ENCODE assay signal across 8 cellular contexts in genomic region chr9:34988218-34989055, GRCh38. TPM values are rescaled to one million over a fixed set of nuclear protein-coding genes. Genes with fewer than 3 reads are reported as not detected.
A peak's percentile ranks its signal among the peaks of the same experiment; 100 is the strongest.
DNase-seq lines count a peak whose midpoint lies in the region; ATAC-seq, FAIRE-seq and TF ChIP-seq lines count a peak whose summit lies in the region.

No MANE protein-coding gene starts in this region.

- H3K27ac ChIP-seq in DOHH2 (ENCODE audit: low read depth, low read length) (no peak overlapping the region), astrocyte (ENCODE audit: low read depth, low read length) (peak overlapping the region; percentile 77), skeletal muscle tissue (ENCODE audit: low read depth, low read length) (peak overlapping the region; percentile 100)

- H3K4me1 ChIP-seq in DOHH2 (ENCODE audit: control insufficient read depth, low read length): peaks cover 36% of the 10 kb centered on the region
- H3K4me1 ChIP-seq in astrocyte (ENCODE audit: insufficient read depth, low read length): peaks cover 37% of the 10 kb centered on the region
- H3K4me1 ChIP-seq in iPS-15b (ENCODE audit: control insufficient read depth, insufficient read depth, low read length): peaks cover 28% of the 10 kb centered on the region
- peaks cover 30 to 38% (median 38%) of the 10 kb centered on the region in 3 donors for H3K4me1 ChIP-seq in skeletal muscle tissue (ENCODE audit: control insufficient read depth in 3 of 3, insufficient read depth in 3 of 3, low read length in 3 of 3)

- TF ChIP-seq CTCF in DOHH2 (IDR thresholded peaks at IDR 0.05; ENCODE audit: low read depth, low read length, poor library complexity, severe bottlenecking) (no peak), astrocyte (IDR thresholded peaks at IDR 0.05; ENCODE audit: insufficient read depth, low read depth, low read length) (no peak)

- H3K9me3 Mint-ChIP-seq in astrocyte (ENCODE audit: unreplicated experiment): no peaks in the 10 kb centered on the region

- H3K4me2 ChIP-seq in DOHH2 (ENCODE audit: low read length) (peak overlapping the region; percentile 93), astrocyte (ENCODE audit: low read length) (peak overlapping the region; percentile 91)

- H4K20me1 ChIP-seq in DOHH2 (ENCODE audit: control insufficient read depth, insufficient read depth, low read depth, low read length) (no peaks in the 10 kb centered on the region), astrocyte (ENCODE audit: insufficient read depth, low read length) (no peaks in the 10 kb centered on the region)

- peaks cover 2% of the 10 kb centered on the region for H3K36me3 Mint-ChIP-seq in astrocyte (ENCODE audit: low read depth, unreplicated experiment)

- peaks cover 8% of the 10 kb centered on the region for H3K27me3 ChIP-seq in DOHH2 (ENCODE audit: control insufficient read depth, low read length)
- H3K27me3 ChIP-seq in astrocyte (ENCODE audit: insufficient read depth, low read length): no peaks in the 10 kb centered on the region
- H3K27me3 ChIP-seq in iPS-15b (ENCODE audit: control insufficient read depth, insufficient read depth, low read length): peaks cover 2% of the 10 kb centered on the region
- no peaks in the 10 kb centered on the region for H3K27me3 ChIP-seq in skeletal muscle tissue (ENCODE audit: control insufficient read depth in 3 of 3, insufficient read depth in 3 of 3, low read length in 3 of 3)

- H3K4me3 ChIP-seq in DOHH2 (ENCODE audit: low read length) (peak overlapping the region; percentile 90), astrocyte (ENCODE audit: insufficient read depth, low read depth, low read length) (peak overlapping the region; percentile 64), iPS-15b (ENCODE audit: low read depth, low read length) (peak overlapping the region; percentile 86), skeletal muscle tissue (ENCODE audit: low read length in 3 of 3) (peak overlapping the region; percentile 83 to 86 (median 85))

- H3K27ac Mint-ChIP-seq in astrocyte (ENCODE audit: unreplicated experiment): peak overlapping the region; percentile 98

- FAIRE-seq in astrocyte (lab: Jason Lieb, UNC): no peak

- no peaks in the 10 kb centered on the region for H3K9me2 ChIP-seq in DOHH2 (replicated peaks; ENCODE audit: control insufficient read depth, low read length)

- peaks cover 28% of the 10 kb centered on the region for H3K4me1 Mint-ChIP-seq in astrocyte (ENCODE audit: low read depth, unreplicated experiment)

- peak overlapping the region; percentile 96 for H3K4me3 Mint-ChIP-seq in astrocyte (ENCODE audit: unreplicated experiment)

- H3K9me3 ChIP-seq in DOHH2 (ENCODE audit: control insufficient read depth, insufficient read depth, low read length): no peaks in the 10 kb centered on the region
- no peaks in the 10 kb centered on the region for H3K9me3 ChIP-seq in astrocyte (ENCODE audit: insufficient read depth, low read depth, low read length)
- H3K9me3 ChIP-seq in iPS-15b (ENCODE audit: control insufficient read depth, insufficient read depth, low read length): no peaks in the 10 kb centered on the region
- H3K9me3 ChIP-seq in skeletal muscle tissue (ENCODE audit: control insufficient read depth in 3 of 3, low read length in 3 of 3): no peaks in the 10 kb centered on the region

- peaks cover 7% of the 10 kb centered on the region for H3K27me3 Mint-ChIP-seq in astrocyte (ENCODE audit: low read depth, unreplicated experiment)

- no peaks in the 10 kb centered on the region for H3K36me3 ChIP-seq in DOHH2 (ENCODE audit: control insufficient read depth, low read length)
- H3K36me3 ChIP-seq in astrocyte (ENCODE audit: insufficient read depth, low read length): no peaks in the 10 kb centered on the region
- peaks cover 2% of the 10 kb centered on the region for H3K36me3 ChIP-seq in iPS-15b (ENCODE audit: control insufficient read depth, insufficient read depth, low read length)
- H3K36me3 ChIP-seq in skeletal muscle tissue (ENCODE audit: control insufficient read depth in 3 of 3, insufficient read depth in 3 of 3, low read length in 3 of 3): peaks cover 0 to 4% (median 0%) of the 10 kb centered on the region in 3 donors

- H3K79me2 ChIP-seq in DOHH2 (ENCODE audit: control insufficient read depth, low read length): no peaks in the 10 kb centered on the region
- H3K79me2 ChIP-seq in astrocyte (ENCODE audit: insufficient read depth, low read length): no peaks in the 10 kb centered on the region

- H3K9ac ChIP-seq in astrocyte (ENCODE audit: low read length) (peak overlapping the region; percentile 73), iPS-15b (ENCODE audit: low read depth, low read length) (no peak overlapping the region), skeletal muscle tissue (ENCODE audit: low read depth in 1 of 3, low read length in 3 of 3) (peak overlapping the region; percentile 70 to 96 (median 89))

- no peaks in the 10 kb centered on the region for H3F3A ChIP-seq in DOHH2 (ENCODE audit: control insufficient read depth, insufficient read depth)

- H2AFZ ChIP-seq in astrocyte (ENCODE audit: low read depth, low read length): peak overlapping the region; percentile 88

- DNase-seq in NCI-H82 treated with DMSO at 0.1 percent for 48 hours (lab: John Stamatoyannopoulos, UW; ENCODE audit: unreplicated experiment): peak; percentile 26
- no peak for DNase-seq in astrocyte (ENCODE audit: low read depth)
- DNase-seq in dedifferentiated amniotic fluid mesenchymal stem cell (ENCODE audit: extremely low spot score): no peak

- no peak for ATAC-seq in GM19395 (IDR thresholded peaks at IDR 0.05; ENCODE audit: unreplicated experiment)
- ATAC-seq in GM19035 (IDR thresholded peaks at IDR 0.05; ENCODE audit: unreplicated experiment): no peak

RNA-seq across cellular contexts. Expression of gene DNAJB5, which starts 1.1 kb away (rescaled TPM):
- total RNA-seq in astrocyte (27.3 and 27.8 TPM in 2 replicates), skeletal muscle tissue (14.1 TPM)

RNA-seq across cellular contexts. Expression of gene PHF24, which starts 30.4 kb away (rescaled TPM):
- total RNA-seq in astrocyte (0.07 and 0.16 TPM in 2 replicates), skeletal muscle tissue (under 0.01 TPM)
